8 cellular contexts compared by ENCODE assay signal in genomic region chr3:182794455-182794773, GRCh38. TPM values are rescaled to one million over a fixed set of nuclear protein-coding genes. Genes with fewer than 3 reads are reported as not detected.
DNase-seq lines count a peak whose midpoint lies in the region; ATAC-seq and TF ChIP-seq lines count a peak whose summit lies in the region.

No MANE protein-coding gene starts in this region.

- POLR2A ChIA-PET in WTC11 (lab: Charles Lee) = interaction anchor here (1.4 kb wide), 1 partner anchor 10 kb away, joined by 5 read pairs; no protein-coding TSS in a partner anchor

- peak; percentile 69 for DNase-seq in DMS 273 (lab: John Stamatoyannopoulos, UW; ENCODE audit: unreplicated experiment)
- no peak for DNase-seq in DMS 273 treated with DMSO at 0.1 percent for 48 hours (lab: John Stamatoyannopoulos, UW)
- DNase-seq in WTC11 (ENCODE audit: low spot score) = no peak
- DNase-seq in iPS DF 6.9 (ENCODE audit: low read depth, low spot score) = no peak
- no peak for DNase-seq in NCI-H446 treated with DMSO at 0.1 percent for 48 hours (lab: John Stamatoyannopoulos, UW)
- DNase-seq in NCI-H2227 (lab: John Stamatoyannopoulos, UW; ENCODE audit: unreplicated experiment) = no peak
- DNase-seq in GDM1 (lab: John Stamatoyannopoulos, UW) = no peak

- H3K4me3 ChIP-seq in iPS DF 6.9 (ENCODE audit: low read length) = peak overlapping the region; percentile 94; the same call in 1 of the 2 replicates

- no CpG with 5 or more reads among the region's 6 CpGs for WGBS in iPS DF 6.9 (ENCODE audit: insufficient coverage, insufficient read length)

- H3K36me3 Mint-ChIP-seq in WTC11 = no peaks in the 10 kb centered on the region
- H3K36me3 Mint-ChIP-seq in stimulated activated memory B cell treated with anti-CD40 and anti-IgM and Interleukin-4, amounts not matched to agents 10 μg/mL and 1 μg/mL and 100 μg/mL, for 72 hours = no peaks in the 10 kb centered on the region

- TF ChIP-seq CTCF in WTC11 (IDR thresholded peaks at IDR 0.05) = no peak

- no peaks in the 10 kb centered on the region for H3K9me3 Mint-ChIP-seq in WTC11
- H3K9me3 Mint-ChIP-seq in stimulated activated memory B cell treated with anti-CD40 and anti-IgM and Interleukin-4, amounts not matched to agents 10 μg/mL and 1 μg/mL and 100 μg/mL, for 72 hours = no peaks in the 10 kb centered on the region

- no peak overlapping the region for H3K27ac ChIP-seq in iPS DF 6.9 (ENCODE audit: low read length)

- peaks cover 13% of the 10 kb centered on the region for H3K4me1 Mint-ChIP-seq in WTC11
- H3K4me1 Mint-ChIP-seq in stimulated activated memory B cell treated with anti-CD40 and anti-IgM and Interleukin-4, amounts not matched to agents 10 μg/mL and 1 μg/mL and 100 μg/mL, for 72 hours = peaks cover 34% of the 10 kb centered on the region

- H3K36me3 ChIP-seq in iPS DF 6.9 (ENCODE audit: control insufficient read depth, insufficient read depth, low read length) = no peaks in the 10 kb centered on the region

- H3K27me3 Mint-ChIP-seq in WTC11 (ENCODE audit: low read depth) = peaks cover 15% of the 10 kb centered on the region
- no peaks in the 10 kb centered on the region for H3K27me3 Mint-ChIP-seq in stimulated activated memory B cell treated with anti-CD40 and anti-IgM and Interleukin-4, amounts not matched to agents 10 μg/mL and 1 μg/mL and 100 μg/mL, for 72 hours

- no peaks in the 10 kb centered on the region for H3K9me3 ChIP-seq in iPS DF 6.9 (ENCODE audit: control insufficient read depth, insufficient read depth, low read length)

- CTCF ChIA-PET in WTC11 (lab: Charles Lee) = interaction anchor here (0.8 to 1.0 kb wide), 2 partner anchors 8 to 80 kb away, joined by 3 to 4 read pairs; no protein-coding TSS in a partner anchor

- no peak for ATAC-seq in WTC11
- ATAC-seq in stimulated activated memory B cell treated with anti-CD40 and anti-IgM and Interleukin-4, amounts not matched to agents 10 μg/mL and 1 μg/mL and 100 μg/mL, for 72 hours = no peak

- no peaks in the 10 kb centered on the region; the same call in 1 of the 2 replicates for H3K27me3 ChIP-seq in iPS DF 6.9 (ENCODE audit: control insufficient read depth, insufficient read depth, low read length)

- no peak overlapping the region for H3K27ac Mint-ChIP-seq in WTC11
- H3K27ac Mint-ChIP-seq in stimulated activated memory B cell treated with anti-CD40 and anti-IgM and Interleukin-4, amounts not matched to agents 10 μg/mL and 1 μg/mL and 100 μg/mL, for 72 hours = peak overlapping the region; percentile 93

- H3K4me3 Mint-ChIP-seq in WTC11 = peak overlapping the region; percentile 86
- peak overlapping the region; percentile 93 for H3K4me3 Mint-ChIP-seq in stimulated activated memory B cell treated with anti-CD40 and anti-IgM and Interleukin-4, amounts not matched to agents 10 μg/mL and 1 μg/mL and 100 μg/mL, for 72 hours

- no peaks in the 10 kb centered on the region for H3K4me1 ChIP-seq in iPS DF 6.9 (ENCODE audit: control insufficient read depth, insufficient read depth, low read length)

TF ChIP-seq in WTC11, 78 proteins besides CTCF, POLR2A, EP300 and RAD21:
- no peak for TF ChIP-seq CDX4 (CRISPR knock-in tag; IDR thresholded peaks at IDR 0.05; ENCODE audit: borderline replicate concordance)
- no peak for TF ChIP-seq JAZF1 (CRISPR knock-in tag; IDR thresholded peaks at IDR 0.05)
- no peak for TF ChIP-seq HMGA2 (CRISPR knock-in tag; IDR thresholded peaks at IDR 0.05)
- no peak for TF ChIP-seq OVOL2 (CRISPR knock-in tag; IDR thresholded peaks at IDR 0.05; ENCODE audit: borderline replicate concordance)
- no peak for TF ChIP-seq ZNF232 (CRISPR knock-in tag; IDR thresholded peaks at IDR 0.05)
- no peak for TF ChIP-seq E2F1 (CRISPR knock-in tag; IDR thresholded peaks at IDR 0.05)
- TF ChIP-seq PREB (CRISPR knock-in tag; IDR thresholded peaks at IDR 0.05; ENCODE audit: borderline replicate concordance) = no peak
- TF ChIP-seq GABPB1 (CRISPR knock-in tag; IDR thresholded peaks at IDR 0.05) = no peak
- no peak for TF ChIP-seq E2F5 (CRISPR knock-in tag; IDR thresholded peaks at IDR 0.05)
- no peak for TF ChIP-seq NFE2L1 (CRISPR knock-in tag; IDR thresholded peaks at IDR 0.05)
- no peak for TF ChIP-seq ZNF423 (CRISPR knock-in tag; IDR thresholded peaks at IDR 0.05)

RNA-seq across cellular contexts. Expression of gene ATP11B, which starts 1.1 kb away (rescaled TPM):
- total RNA-seq in WTC11 (2021) = 22.4 to 25.7 TPM (median 24.2 TPM) in 3 replicates
